9 cellular contexts compared by ENCODE assay signal in genomic region chr12:68446896-68447806, GRCh38.
DNase-seq lines count a peak whose midpoint lies in the region; ATAC-seq and TF ChIP-seq lines count a peak whose summit lies in the region.
"Had no signal": no experiment of that assay in that cellular context is flagged by ENCODE, and none has a peak within 500 bp of the region (broad histone marks: within the 10 kb centered on the region; RNA-seq: fewer than 3 reads in every experiment).

No MANE protein-coding gene starts in this region.

- H3K27me3 ChIP-seq in neutrophil, result no peaks in the 10 kb centered on the region
- H3K27me3 ChIP-seq: thyroid gland had no signal

- no peaks in the 10 kb centered on the region for H3K36me3 ChIP-seq in neutrophil
- H3K36me3 ChIP-seq: thyroid gland had no signal

- no peaks in the 10 kb centered on the region for H3K9me3 ChIP-seq in neutrophil
- H3K9me3 ChIP-seq: thyroid gland had no signal

- DNase-seq in SHP77 treated with DMSO at 0.1 percent for 48 hours (lab: John Stamatoyannopoulos, UW), result peak; percentile 26
- DNase-seq in SHP77 (lab: John Stamatoyannopoulos, UW), result no peak
- peak; percentile 28 to 68 for DNase-seq in NCI-H2081 (lab: John Stamatoyannopoulos, UW)
- peak; percentile 71 for DNase-seq in ecto neural progenitor cell (ENCODE audit: low spot score)
- no peak for DNase-seq in Right ventricle myocardium inferior (ENCODE audit: missing footprints)

- H3K27ac ChIP-seq in neutrophil, result peak overlapping the region; percentile 25
- H3K27ac ChIP-seq: thyroid gland had no signal

- TF ChIP-seq CTCF in neutrophil (IDR thresholded peaks at IDR 0.05), result no peak

- H3K4me3 ChIP-seq in neutrophil (ENCODE audit: low read depth in 1 of 2, low read length in 1 of 2), result peak overlapping the region in 1 of 2 experiments; percentile 2
- H3K4me3 ChIP-seq: thyroid gland had no signal

- peaks cover 30 to 50% of the 10 kb centered on the region in 2 experiments for H3K4me1 ChIP-seq in neutrophil (ENCODE audit: control insufficient read depth in 1 of 2, insufficient read depth in 1 of 2, low read depth in 1 of 2, low read length in 1 of 2)

- ATAC-seq in HG03442 (IDR thresholded peaks at IDR 0.05; ENCODE audit: unreplicated experiment), result no peak
- no peak for ATAC-seq in GM19463 (IDR thresholded peaks at IDR 0.05; ENCODE audit: unreplicated experiment)
- ATAC-seq in Right ventricle myocardium inferior, result no peak

- intact Hi-C loops in Right ventricle myocardium inferior (cut with DNase I), result no loop called here

Comparison
In these comparisons a context has a peak if more than half of its experiments do, and no peak if none do; other contexts are left out.
1. DNase-seq: peak in SHP77 treated with DMSO at 0.1 percent for 48 hours (single experiment), NCI-H2081 (2 of 2) and ecto neural progenitor cell (single experiment); none in SHP77 (0 of 2) and Right ventricle myocardium inferior (single experiment).